In the genomic region with DNA sequence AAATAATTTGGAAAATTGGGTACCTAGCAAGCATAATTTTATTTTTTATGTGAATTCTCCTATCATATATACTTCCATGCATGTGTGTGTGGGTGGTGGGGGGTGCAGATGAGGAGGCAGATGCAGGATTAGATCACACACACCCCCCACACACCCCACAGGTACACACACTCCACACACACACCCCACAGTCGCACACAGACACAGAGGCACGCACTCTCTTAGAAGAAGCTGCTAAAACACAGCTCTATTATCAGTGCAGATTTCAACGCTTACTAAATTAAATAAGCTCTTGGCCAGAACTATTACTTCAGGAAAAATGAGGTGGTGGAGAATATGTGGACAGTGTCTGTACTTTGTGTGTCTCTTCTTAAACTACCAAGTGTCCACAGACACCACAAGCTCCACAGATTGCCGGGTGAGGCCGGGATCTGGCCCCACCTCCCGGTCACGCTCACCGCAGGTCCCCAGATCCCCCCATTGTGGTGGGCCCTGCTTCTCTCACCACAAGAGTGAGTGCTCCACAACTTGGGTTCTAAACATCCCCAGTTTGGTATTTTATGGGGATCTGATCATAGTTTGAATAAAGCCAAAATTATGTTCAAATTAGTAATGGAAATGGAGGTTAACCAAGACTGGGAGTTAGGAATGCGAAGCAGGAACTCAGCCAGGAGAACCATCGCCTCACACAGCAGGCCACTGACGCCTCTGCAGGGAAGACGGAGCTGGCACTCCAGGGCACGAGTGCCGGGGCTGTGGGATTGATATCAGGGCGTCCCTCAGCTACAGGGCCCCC, we compare ENCODE assay signal across 15 cellular contexts.
DNase-seq lines count a peak whose midpoint lies in the region; ATAC-seq and TF ChIP-seq lines count a peak whose summit lies in the region.
"Had no signal": no experiment of that assay in that cellular context is flagged by ENCODE, and none has a peak within 500 bp of the region (broad histone marks: within the 10 kb centered on the region; RNA-seq: fewer than 3 reads in every experiment).

No MANE protein-coding gene starts in this region.

- TF ChIP-seq CTCF in foreskin fibroblast (IDR thresholded peaks at IDR 0.05; ENCODE audit: low read depth, low read length) (no peak), nephron (IDR thresholded peaks at IDR 0.05; ENCODE audit: unreplicated experiment in 3 of 3) (no peak), GM10248 (IDR thresholded peaks at IDR 0.05; ENCODE audit: control extremely low read depth, extremely low read depth, low read depth, missing control alignments) (no peak)

- H3K4me3 ChIP-seq in foreskin fibroblast (ENCODE audit: low read depth in 1 of 2, low read length in 2 of 2) = no peak overlapping the region
- H3K4me3 ChIP-seq: right lobe of liver had no signal

- peak; percentile 64 for DNase-seq in Right ventricle myocardium inferior (ENCODE audit: missing footprints)
- DNase-seq in Right ventricle myocardium superior = no peak
- peak; percentile 11 to 24 for DNase-seq in foreskin fibroblast
- no peak for DNase-seq in GM10248 (ENCODE audit: extremely low spot score)
- no peak for DNase-seq in activated CD4-positive, alpha-beta memory T cell treated with anti-CD3 and anti-CD28 coated beads for 36 hours
- DNase-seq in RKO (ENCODE audit: low spot score) = no peak
- DNase-seq: activated CD4-positive, CD25-positive, alpha-beta regulatory T cell; activated naive CD8-positive, alpha-beta T cell treated with anti-CD3 and anti-CD28 coated beads, Interleukin-2, amount 10 ng/mL, durations not matched to agents 7 days and 5 days; NCI-H1092 treated with DMSO at 0.1 percent for 48 hours; NCI-H345; right lobe of liver; stimulated activated naive CD4-positive, alpha-beta T cell treated with Interleukin-2 at 50 U/mL for 16 hours; SW 1271 had no signal

- no peaks in the 10 kb centered on the region for H3K9me3 Mint-ChIP-seq in nephron
- no peaks in the 10 kb centered on the region for H3K9me3 Mint-ChIP-seq in activated CD4-positive, alpha-beta memory T cell treated with anti-CD3 and anti-CD28 coated beads for 36 hours
- H3K9me3 Mint-ChIP-seq: activated naive CD8-positive, alpha-beta T cell treated with anti-CD3 and anti-CD28 coated beads, Interleukin-2, amount 10 ng/mL, durations not matched to agents 7 days and 5 days had no signal

- intact Hi-C loops in Right ventricle myocardium inferior (cut with DNase I) = no loop called here
- intact Hi-C loops in Right ventricle myocardium superior (cut with DNase I) = no loop called here
- intact Hi-C loops in activated CD4-positive, alpha-beta memory T cell treated with anti-CD3 and anti-CD28 coated beads for 36 hours (cut with micrococcal nuclease) = no loop called here

- H3K4me3 Mint-ChIP-seq in nephron = no peak overlapping the region
- no peak overlapping the region for H3K4me3 Mint-ChIP-seq in activated CD4-positive, alpha-beta memory T cell treated with anti-CD3 and anti-CD28 coated beads for 36 hours
- H3K4me3 Mint-ChIP-seq: activated naive CD8-positive, alpha-beta T cell treated with anti-CD3 and anti-CD28 coated beads, Interleukin-2, amount 10 ng/mL, durations not matched to agents 7 days and 5 days had no signal

- CTCF ChIA-PET in GM10248 (lab: Yijun Ruan, JAX) = interaction anchor here (1.4 kb wide), 1 partner anchor 18 kb away, joined by 4 read pairs; no protein-coding TSS in a partner anchor
- CTCF ChIA-PET in activated CD4-positive, alpha-beta memory T cell treated with anti-CD3 and anti-CD28 coated beads for 36 hours (lab: Charles Lee) = no interaction called here

- H3K36me3 Mint-ChIP-seq in nephron (ENCODE audit: low read depth) = peaks cover 52% of the 10 kb centered on the region
- no peaks in the 10 kb centered on the region for H3K36me3 Mint-ChIP-seq in activated CD4-positive, alpha-beta memory T cell treated with anti-CD3 and anti-CD28 coated beads for 36 hours
- H3K36me3 Mint-ChIP-seq: activated naive CD8-positive, alpha-beta T cell treated with anti-CD3 and anti-CD28 coated beads, Interleukin-2, amount 10 ng/mL, durations not matched to agents 7 days and 5 days had no signal

- ATAC-seq in Right ventricle myocardium inferior (no peak), Right ventricle myocardium superior (ENCODE audit: poor library complexity) (no peak), HG02798 (IDR thresholded peaks at IDR 0.05; ENCODE audit: poor library complexity, unreplicated experiment) (no peak)

- H3K27ac Mint-ChIP-seq in nephron = peak overlapping the region; percentile 66 to 93 (median 89)
- no peak overlapping the region for H3K27ac Mint-ChIP-seq in activated CD4-positive, alpha-beta memory T cell treated with anti-CD3 and anti-CD28 coated beads for 36 hours
- H3K27ac Mint-ChIP-seq: activated naive CD8-positive, alpha-beta T cell treated with anti-CD3 and anti-CD28 coated beads, Interleukin-2, amount 10 ng/mL, durations not matched to agents 7 days and 5 days had no signal

- no peaks in the 10 kb centered on the region for H3K27me3 Mint-ChIP-seq in nephron (ENCODE audit: low read depth)
- peaks cover 2% of the 10 kb centered on the region for H3K27me3 Mint-ChIP-seq in activated CD4-positive, alpha-beta memory T cell treated with anti-CD3 and anti-CD28 coated beads for 36 hours
- H3K27me3 Mint-ChIP-seq: activated naive CD8-positive, alpha-beta T cell treated with anti-CD3 and anti-CD28 coated beads, Interleukin-2, amount 10 ng/mL, durations not matched to agents 7 days and 5 days had no signal

- H3K4me1 Mint-ChIP-seq in nephron = peaks cover 30% of the 10 kb centered on the region
- no peaks in the 10 kb centered on the region for H3K4me1 Mint-ChIP-seq in activated CD4-positive, alpha-beta memory T cell treated with anti-CD3 and anti-CD28 coated beads for 36 hours (ENCODE audit: low read depth)
- H3K4me1 Mint-ChIP-seq: activated naive CD8-positive, alpha-beta T cell treated with anti-CD3 and anti-CD28 coated beads, Interleukin-2, amount 10 ng/mL, durations not matched to agents 7 days and 5 days had no signal

- POLR2A ChIA-PET in GM10248 (lab: Yijun Ruan, JAX) = no interaction called here
- POLR2A ChIA-PET in activated CD4-positive, alpha-beta memory T cell treated with anti-CD3 and anti-CD28 coated beads for 36 hours (lab: Charles Lee) = no interaction called here

Comparison
In these comparisons a context has a peak if more than half of its experiments do, and no peak if none do; other contexts are left out.
1. DNase-seq: peak in Right ventricle myocardium inferior (single experiment) and foreskin fibroblast (2 of 2); none in Right ventricle myocardium superior (single experiment), GM10248 (single experiment), activated CD4-positive, alpha-beta memory T cell treated with anti-CD3 and anti-CD28 coated beads for 36 hours (single experiment) and RKO (single experiment).